Comparison of ENCODE assay signal across 16 cellular contexts in genomic region chr3:111534701-111535100, GRCh38. TPM values are rescaled to one million over a fixed set of nuclear protein-coding genes. Genes with fewer than 3 reads are reported as not detected.
A peak's percentile ranks its signal among the peaks of the same experiment; 100 is the strongest.
DNase-seq lines count a peak whose midpoint lies in the region; ATAC-seq and TF ChIP-seq lines count a peak whose summit lies in the region.
"Had no signal": no experiment of that assay in that cellular context is flagged by ENCODE, and none has a peak within 500 bp of the region (broad histone marks: within the 10 kb centered on the region; RNA-seq: fewer than 3 reads in every experiment).

No MANE protein-coding gene starts in this region.

- no peak for TF ChIP-seq CTCF in BJ (IDR thresholded peaks at IDR 0.05; ENCODE audit: insufficient read depth, low read depth, low read length)
- TF ChIP-seq CTCF in mammary epithelial cell (conservative IDR thresholded peaks at IDR 0.05 in 1 of 2, IDR thresholded peaks at IDR 0.05 in 1 of 2; ENCODE audit: extremely low read depth in 1 of 2, insufficient read depth in 1 of 2, low read depth in 1 of 2, low read length in 2 of 2): no peak
- TF ChIP-seq CTCF in left lung (IDR thresholded peaks at IDR 0.05): no peak

- H3K23ac ChIP-seq in mesenchymal stem cell (ENCODE audit: low read length in 2 of 2): no peak overlapping the region

- H2BK12ac ChIP-seq in mesenchymal stem cell (ENCODE audit: low read length in 2 of 2): no peak overlapping the region

- H4K20me1 ChIP-seq in mammary epithelial cell (ENCODE audit: insufficient read depth, low read length): no peaks in the 10 kb centered on the region
- H4K20me1 ChIP-seq: BLaER1 treated with 17β-estradiol and CSF1 and Interleukin-3, amounts not matched to agents 10 nM and 100 nM had no signal

- H3K4me3 ChIP-seq in BJ (ENCODE audit: low read depth, low read length) (no peak overlapping the region), mammary epithelial cell (replicated peaks in 1 of 3; ENCODE audit: insufficient read depth in 1 of 3, low read depth in 2 of 3, low read length in 3 of 3) (no peak overlapping the region), mesenchymal stem cell (ENCODE audit: insufficient read depth in 1 of 2, low read depth in 1 of 2, low read length in 2 of 2) (no peak overlapping the region), left lung (no peak overlapping the region)
- H3K4me3 ChIP-seq: BLaER1 treated with 17β-estradiol and CSF1 and Interleukin-3, amounts not matched to agents 10 nM and 100 nM; GM12878; skin epidermis had no signal

- intact Hi-C loops in mammary epithelial cell (cut with micrococcal nuclease) (loop anchor here (5.0 to 10.0 kb wide), 3 partner anchors 462 to 1802 kb away; partner anchors contain the start of gene NECTIN3), left lung (cut with DNase I) (no loop called here)

- H4K91ac ChIP-seq in mesenchymal stem cell (ENCODE audit: low read length): no peak overlapping the region

- H3K4me1 ChIP-seq in mammary epithelial cell (ENCODE audit: insufficient read depth, low read length) (peaks cover 18% of the 10 kb centered on the region), mesenchymal stem cell (ENCODE audit: control insufficient read depth, insufficient read depth, low read depth, low read length) (peaks cover 4% of the 10 kb centered on the region), left lung (peaks cover 11 to 16% of the 10 kb centered on the region in 2 donors)

- no peak for ATAC-seq in left lung
- ATAC-seq: activated CD4-positive, alpha-beta T cell treated with anti-CD3 and anti-CD28 coated beads for 36 hours had no signal

- no peak overlapping the region for H2AK5ac ChIP-seq in mesenchymal stem cell (ENCODE audit: low read length, severe bottlenecking)

- no peaks in the 10 kb centered on the region for H3K79me1 ChIP-seq in mesenchymal stem cell (replicated peaks; ENCODE audit: low read length, poor library complexity, severe bottlenecking)

- H3K4ac ChIP-seq in mesenchymal stem cell (ENCODE audit: low read depth in 1 of 2, low read length in 2 of 2): no peak overlapping the region

- H2BK15ac ChIP-seq in mesenchymal stem cell (ENCODE audit: low read depth, poor library complexity, severe bottlenecking): no peak overlapping the region

- no peak overlapping the region for H3K14ac ChIP-seq in mesenchymal stem cell (ENCODE audit: low read length in 2 of 2)

- H3K18ac ChIP-seq in mesenchymal stem cell (ENCODE audit: low read depth in 1 of 2, low read length in 2 of 2): no peak overlapping the region

- H2AFZ ChIP-seq in mammary epithelial cell (ENCODE audit: low read depth, low read length): no peak overlapping the region
- no peak overlapping the region for H2AFZ ChIP-seq in mesenchymal stem cell (ENCODE audit: low read depth, low read length)

- WGBS in mammary epithelial cell (ENCODE audit: low coverage, missing lambda C conversion rate): 57% methylated on average over 4 of the region's 4 CpGs
- 16% methylated on average over 3 of the region's 4 CpGs for WGBS in mesenchymal stem cell

- no peak overlapping the region for H2BK5ac ChIP-seq in mesenchymal stem cell (ENCODE audit: low read depth, low read length, poor library complexity, severe bottlenecking)

- H3K9ac ChIP-seq in mammary epithelial cell (ENCODE audit: insufficient read depth, low read length): no peak overlapping the region
- H3K9ac ChIP-seq in mesenchymal stem cell (ENCODE audit: low read length): no peak overlapping the region
- H3K9ac ChIP-seq: BLaER1 treated with 17β-estradiol and CSF1 and Interleukin-3, amounts not matched to agents 10 nM and 100 nM had no signal

- dilution Hi-C loops in mammary epithelial cell (cut with HindIII; ENCODE audit: low sequenced_read_pairs): no loop called here

- DNase-seq in BJ (ENCODE audit: low read depth): peak; percentile 28
- DNase-seq in HT1080 (ENCODE audit: low read depth): peak; percentile 86
- DNase-seq in mammary epithelial cell: peak; percentile 26
- DNase-seq in mesenchymal stem cell: peak; percentile 82
- no peak for DNase-seq in left lung
- DNase-seq in effector CD8-positive, alpha-beta T cell (lab: John Stamatoyannopoulos, UW): no peak
- no peak for DNase-seq in KBM-7
- DNase-seq in globus pallidus (ENCODE audit: low spot score): no peak
- DNase-seq: activated CD4-positive, alpha-beta T cell treated with anti-CD3 and anti-CD28 coated beads for 36 hours; activated naive CD8-positive, alpha-beta T cell treated with anti-CD3 and anti-CD28 coated beads for 36 hours; activated T-cell treated with anti-CD3 and anti-CD28 coated beads for 4 hours; NCI-H2107; NCI-H82 had no signal

- H3K4me2 ChIP-seq in mammary epithelial cell (ENCODE audit: insufficient read depth, low read depth, low read length) (no peak overlapping the region), mesenchymal stem cell (ENCODE audit: low read length, poor library complexity, severe bottlenecking) (no peak overlapping the region)
- H3K4me2 ChIP-seq: BLaER1 treated with 17β-estradiol and CSF1 and Interleukin-3, amounts not matched to agents 10 nM and 100 nM had no signal

- H4K8ac ChIP-seq in mesenchymal stem cell (ENCODE audit: low read length): no peak overlapping the region

- BruUV-seq in mammary epithelial cell (replicated peaks; lab: Mats Ljungman, UMichigan): no TSS peak

- H3K27me3 ChIP-seq in BJ (ENCODE audit: control insufficient read depth, insufficient read depth, low read length): no peaks in the 10 kb centered on the region
- H3K27me3 ChIP-seq in mammary epithelial cell (ENCODE audit: insufficient read depth, low read length): no peaks in the 10 kb centered on the region
- H3K27me3 ChIP-seq in mesenchymal stem cell (ENCODE audit: control insufficient read depth in 1 of 2, insufficient read depth in 1 of 2, low read length in 2 of 2): no peaks in the 10 kb centered on the region
- no peaks in the 10 kb centered on the region for H3K27me3 ChIP-seq in left lung
- H3K27me3 ChIP-seq: BLaER1 treated with 17β-estradiol and CSF1 and Interleukin-3, amounts not matched to agents 10 nM and 100 nM had no signal

- H3K27ac ChIP-seq in mammary epithelial cell (ENCODE audit: insufficient read depth, low read depth, low read length) (no peak overlapping the region), mesenchymal stem cell (ENCODE audit: low read length, poor library complexity, severe bottlenecking) (no peak overlapping the region), left lung (no peak overlapping the region)
- H3K27ac ChIP-seq: BLaER1 treated with 17β-estradiol and CSF1 and Interleukin-3, amounts not matched to agents 10 nM and 100 nM; skin epidermis had no signal

- CTCF ChIA-PET in BJ (lab: Yijun Ruan, JAX): interaction anchor here (0.6 to 2.8 kb wide), 2 partner anchors 11 to 96 kb away, joined by 3 to 13 read pairs; no protein-coding TSS in a partner anchor
- CTCF ChIA-PET in mammary epithelial cell (lab: Charles Lee; ENCODE audit: low non-redundant PET): no interaction called here

- H2BK120ac ChIP-seq in mesenchymal stem cell (ENCODE audit: low read depth, low read length): no peak overlapping the region

- H3K36me3 ChIP-seq in BJ (ENCODE audit: control insufficient read depth, insufficient read depth, low read length) (no peaks in the 10 kb centered on the region), mammary epithelial cell (ENCODE audit: insufficient read depth, low read length) (no peaks in the 10 kb centered on the region), mesenchymal stem cell (ENCODE audit: control insufficient read depth in 1 of 2, insufficient read depth in 2 of 2, low read depth in 1 of 2, low read length in 2 of 2) (no peaks in the 10 kb centered on the region), left lung (no peaks in the 10 kb centered on the region)
- H3K36me3 ChIP-seq: BLaER1 treated with 17β-estradiol and CSF1 and Interleukin-3, amounts not matched to agents 10 nM and 100 nM had no signal

- H3K9me3 ChIP-seq in mammary epithelial cell (replicated peaks; ENCODE audit: insufficient read depth, low read length): no peaks in the 10 kb centered on the region
- no peaks in the 10 kb centered on the region for H3K9me3 ChIP-seq in mesenchymal stem cell (ENCODE audit: control insufficient read depth, low read length)
- H3K9me3 ChIP-seq in left lung: peaks cover 0 to 5% of the 10 kb centered on the region in 2 donors

- POLR2A ChIA-PET in BJ (lab: Charles Lee): no interaction called here

- no peaks in the 10 kb centered on the region for H3K79me2 ChIP-seq in mammary epithelial cell (ENCODE audit: insufficient read depth, low read length)

- in situ Hi-C loops in mammary epithelial cell (cut with MboI; ENCODE audit: low sequenced_read_pairs in 2 of 2): no loop called here
- in situ Hi-C loops in KBM-7 (cut with MboI; ENCODE audit: low pct_unique_long_range_greater_than_20kb, low sequenced_read_pairs): no loop called here

RNA-seq across cellular contexts. Expression of gene CD96, which starts 7.3 kb away (rescaled TPM):
- polyA plus RNA-seq in BJ (2011; rRNA removed) (0.06 and 0.18 TPM in 2 replicates), mammary epithelial cell (0.09 TPM)
- polyA minus RNA-seq in BJ (2011; rRNA and poly(A)+ RNA removed): not detected in 2 replicates
- 0.07 and 0.14 TPM in 2 replicates for total RNA-seq in HT1080 (2014; rRNA removed; shearing (Covaris generic))
- polyA plus RNA-seq in HT1080 (2015; cell fraction: cytosol; rRNA removed): 0.07 and 0.09 TPM in 2 replicates
- polyA plus RNA-seq in HT1080 (2015; cell fraction: nucleus; rRNA removed): 0.18 and 1.3 TPM in 2 replicates
- total RNA-seq in mammary epithelial cell (under 1 TPM in 1 of 2 donors, not detected in 1; 0.16 TPM), left lung (1 to 10 TPM; 2.9 to 5.3 TPM)
- polyA minus RNA-seq in mammary epithelial cell: not detected
- 0.03 TPM for polyA plus RNA-seq in mesenchymal stem cell (2013, experiment 1 of 2)
- 0.03 TPM for polyA plus RNA-seq in mesenchymal stem cell (2013, experiment 2 of 2)

Comparison
In these comparisons a context has a peak if more than half of its experiments do, and no peak if none do; other contexts are left out.
1. DNase-seq: peak in BJ (single experiment), HT1080 (single experiment), mammary epithelial cell (single experiment) and mesenchymal stem cell (single experiment); none in left lung (0 of 2), effector CD8-positive, alpha-beta T cell (single experiment), KBM-7 (single experiment) and globus pallidus (single experiment).